ENCODE assay signal across 1 cellular context in genomic region chr21:34019402-34019801, GRCh38.
TF ChIP-seq lines count a peak whose summit lies in the region.

No MANE protein-coding gene starts in this region.

TF ChIP-seq in IMR-90, 13 proteins besides CTCF, POLR2A, EP300 and RAD21:
- no peak for TF ChIP-seq RCOR1 (IDR thresholded peaks at IDR 0.05; ENCODE audit: insufficient replicate concordance, low read length)
- no peak for TF ChIP-seq MAZ (IDR thresholded peaks at IDR 0.05; ENCODE audit: borderline replicate concordance, low read depth, low read length)
- TF ChIP-seq SMC3 (IDR thresholded peaks at IDR 0.05; ENCODE audit: low read depth, low read length) = no peak
- TF ChIP-seq CHD1 (IDR thresholded peaks at IDR 0.05; ENCODE audit: low read depth, low read length) = no peak
- TF ChIP-seq, protein P1, sequence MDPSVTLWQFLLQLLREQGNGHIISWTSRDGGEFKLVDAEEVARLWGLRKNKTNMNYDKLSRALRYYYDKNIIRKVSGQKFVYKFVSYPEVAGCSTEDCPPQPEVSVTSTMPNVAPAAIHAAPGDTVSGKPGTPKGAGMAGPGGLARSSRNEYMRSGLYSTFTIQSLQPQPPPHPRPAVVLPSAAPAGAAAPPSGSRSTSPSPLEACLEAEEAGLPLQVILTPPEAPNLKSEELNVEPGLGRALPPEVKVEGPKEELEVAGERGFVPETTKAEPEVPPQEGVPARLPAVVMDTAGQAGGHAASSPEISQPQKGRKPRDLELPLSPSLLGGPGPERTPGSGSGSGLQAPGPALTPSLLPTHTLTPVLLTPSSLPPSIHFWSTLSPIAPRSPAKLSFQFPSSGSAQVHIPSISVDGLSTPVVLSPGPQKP (IDR thresholded peaks at IDR 0.05; ENCODE audit: borderline replicate concordance, low read depth, low read length) = no peak
- no peak for TF ChIP-seq NFE2L2 (IDR thresholded peaks at IDR 0.05; ENCODE audit: low read depth, low read length)
- TF ChIP-seq FOS (IDR thresholded peaks at IDR 0.05; ENCODE audit: low read depth, low read length) = no peak
- no peak for TF ChIP-seq BHLHE40 (IDR thresholded peaks at IDR 0.05; ENCODE audit: low read depth, low read length)
- no peak for TF ChIP-seq MXI1 (IDR thresholded peaks at IDR 0.05; ENCODE audit: borderline replicate concordance, low read depth, low read length)
- TF ChIP-seq, protein P2, sequence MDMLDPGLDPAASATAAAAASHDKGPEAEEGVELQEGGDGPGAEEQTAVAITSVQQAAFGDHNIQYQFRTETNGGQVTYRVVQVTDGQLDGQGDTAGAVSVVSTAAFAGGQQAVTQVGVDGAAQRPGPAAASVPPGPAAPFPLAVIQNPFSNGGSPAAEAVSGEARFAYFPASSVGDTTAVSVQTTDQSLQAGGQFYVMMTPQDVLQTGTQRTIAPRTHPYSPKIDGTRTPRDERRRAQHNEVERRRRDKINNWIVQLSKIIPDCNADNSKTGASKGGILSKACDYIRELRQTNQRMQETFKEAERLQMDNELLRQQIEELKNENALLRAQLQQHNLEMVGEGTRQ (IDR thresholded peaks at IDR 0.05; ENCODE audit: low read depth, low read length) = no peak
- no peak for TF ChIP-seq CEBPB (IDR thresholded peaks at IDR 0.05; ENCODE audit: low read depth, low read length)
- no peak for TF ChIP-seq RFX5 (IDR thresholded peaks at IDR 0.05; ENCODE audit: low read depth, low read length)
- no peak for TF ChIP-seq MAFK (IDR thresholded peaks at IDR 0.05; ENCODE audit: low read depth, low read length)
